ENCODE assay signal across 9 cellular contexts in the genomic region with DNA sequence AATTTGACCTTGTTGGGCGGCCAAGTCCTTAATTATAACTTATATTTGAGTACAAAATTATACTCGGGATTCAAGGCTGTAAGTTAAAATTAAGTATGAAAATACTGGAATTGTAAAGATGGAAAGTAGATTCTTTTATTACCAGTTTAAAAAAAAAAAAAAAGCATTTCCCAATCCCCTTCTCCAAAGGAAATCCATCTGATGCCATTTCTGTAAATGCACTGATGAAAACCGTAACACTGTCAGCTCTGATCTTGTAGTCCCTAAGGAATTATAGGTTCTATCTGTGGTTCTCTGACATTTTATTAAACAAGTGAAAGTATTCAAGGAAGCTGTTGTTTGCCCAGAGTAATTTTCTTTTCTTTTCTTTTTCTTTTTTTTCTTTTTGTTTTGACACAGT. TPM values are rescaled to one million over a fixed set of nuclear protein-coding genes. Genes with fewer than 3 reads are reported as not detected.
DNase-seq lines count a peak whose midpoint lies in the region; ATAC-seq, FAIRE-seq and TF ChIP-seq lines count a peak whose summit lies in the region.
"Had no signal": no experiment of that assay in that cellular context is flagged by ENCODE, and none has a peak within 500 bp of the region (broad histone marks: within the 10 kb centered on the region; RNA-seq: fewer than 3 reads in every experiment).

No MANE protein-coding gene starts in this region.

- CTCF ChIA-PET in AG04449 (lab: Yijun Ruan, JAX) = no interaction called here

- no peak for ATAC-seq in naive thymus-derived CD8-positive, alpha-beta T cell
- ATAC-seq in GM21526 (IDR thresholded peaks at IDR 0.05; ENCODE audit: low FRiP score, unreplicated experiment) = no peak

- TF ChIP-seq CTCF in AG04449 (IDR thresholded peaks at IDR 0.05; ENCODE audit: insufficient read depth, low read length, missing control alignments) = no peak
- TF ChIP-seq CTCF in HFF-Myc (IDR thresholded peaks at IDR 0.05; ENCODE audit: low read depth, low read length, missing control alignments) = no peak

- H3K4me1 Mint-ChIP-seq in naive thymus-derived CD8-positive, alpha-beta T cell = peaks cover 6 to 11% (median 9%) of the 10 kb centered on the region in 4 donors

- no peaks in the 10 kb centered on the region for H3K9me3 Mint-ChIP-seq in naive thymus-derived CD8-positive, alpha-beta T cell

- H3K27ac Mint-ChIP-seq in naive thymus-derived CD8-positive, alpha-beta T cell = no peak overlapping the region

- H3K36me3 Mint-ChIP-seq in naive thymus-derived CD8-positive, alpha-beta T cell = no peaks in the 10 kb centered on the region

- no peak for FAIRE-seq in GM19239 (lab: Jason Lieb, UNC)
- FAIRE-seq: colon had no signal

- POLR2A ChIA-PET in AG04449 (lab: Yijun Ruan, JAX) = interaction anchor here (2.3 kb wide), 1 partner anchor 16 kb away, joined by 10 read pairs; no protein-coding TSS in a partner anchor
- POLR2A ChIA-PET in naive thymus-derived CD8-positive, alpha-beta T cell (lab: Charles Lee) = no interaction called here

- peak overlapping the region; percentile 64 for H3K4me3 ChIP-seq in AG04449 (ENCODE audit: low read depth, low read length)
- H3K4me3 ChIP-seq in HFF-Myc (replicated peaks; ENCODE audit: low read depth, low read length) = peak overlapping the region; percentile 57

- peak overlapping the region in 9 of 10 donors; percentile 22 to 74 (median 55) for H3K4me3 Mint-ChIP-seq in naive thymus-derived CD8-positive, alpha-beta T cell

- peaks cover 11 to 40% (median 14%) of the 10 kb centered on the region in 5 donors for H3K27me3 Mint-ChIP-seq in naive thymus-derived CD8-positive, alpha-beta T cell

- DNase-seq in AG04449 (ENCODE audit: low read depth, low spot score) (no peak), HFF-Myc (ENCODE audit: extremely low read depth, low read depth) (no peak), cerebellum (ENCODE audit: low spot score) (peak; percentile 4), GM19239 (ENCODE audit: insufficient read length, low spot score) (no peak), DMS153 (lab: John Stamatoyannopoulos, UW) (no peak), T-helper 9 cell (no peak)
- DNase-seq in naive thymus-derived CD8-positive, alpha-beta T cell = no peak

RNA-seq across cellular contexts. Expression of a gene that starts 41.6 kb away (rescaled TPM):
- 8.3 TPM for total RNA-seq in cerebellum
- 10 to 100 TPM; 18.1 to 19.2 TPM for total RNA-seq in naive thymus-derived CD8-positive, alpha-beta T cell
- 10 to 100 TPM in 1 of 3 donors, 1 to 10 TPM in 2; 6.5 to 11.3 (median 8.7) TPM for polyA plus RNA-seq in naive thymus-derived CD8-positive, alpha-beta T cell

RNA-seq across cellular contexts. Expression of a gene that starts 52.0 kb away (rescaled TPM):
- total RNA-seq in cerebellum = 59.7 TPM
- total RNA-seq in naive thymus-derived CD8-positive, alpha-beta T cell = 10 to 100 TPM; 38.7 to 45.4 TPM
- 10 to 100 TPM; 50.4 to 53.1 (median 51.3) TPM for polyA plus RNA-seq in naive thymus-derived CD8-positive, alpha-beta T cell
